11 cellular contexts compared by ENCODE assay signal in the genomic region with DNA sequence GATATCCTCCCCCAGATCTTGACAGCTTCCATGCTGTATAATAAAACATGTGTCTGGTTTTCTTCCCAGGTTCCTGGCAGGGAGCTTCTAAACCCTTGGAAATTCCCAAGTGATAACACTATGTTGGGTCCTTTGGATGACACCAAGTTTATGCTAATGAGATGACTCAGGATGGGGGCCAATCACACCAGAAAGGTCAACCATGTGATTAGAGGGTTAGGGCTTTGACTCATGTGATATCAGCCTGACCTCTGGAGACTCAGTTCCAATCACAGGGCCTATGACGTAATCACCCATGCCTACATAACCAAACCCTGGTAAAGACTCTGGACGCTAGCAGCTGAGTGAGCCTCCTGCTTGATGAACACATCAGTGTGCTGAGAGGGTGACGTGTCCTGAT.
DNase-seq lines count a peak whose midpoint lies in the region; ATAC-seq and TF ChIP-seq lines count a peak whose summit lies in the region.
"Had no signal": no experiment of that assay in that cellular context is flagged by ENCODE, and none has a peak within 500 bp of the region (broad histone marks: within the 10 kb centered on the region; RNA-seq: fewer than 3 reads in every experiment).

No MANE protein-coding gene starts in this region.

- TF ChIP-seq CTCF in breast epithelium (IDR thresholded peaks at IDR 0.05) = no peak
- TF ChIP-seq CTCF in uterus (IDR thresholded peaks at IDR 0.05) = no peak
- no peak for TF ChIP-seq CTCF in dorsolateral prefrontal cortex (IDR thresholded peaks at IDR 0.05 in 54 of 56, conservative IDR thresholded peaks at IDR 0.05 in 2 of 56; ENCODE audit: low read depth in 1 of 56, partially characterized antibody in 56 of 56)

- no peaks in the 10 kb centered on the region for H3K9me3 ChIP-seq in breast epithelium
- H3K9me3 ChIP-seq in uterus = no peaks in the 10 kb centered on the region

- H3K27me3 ChIP-seq in breast epithelium (no peaks in the 10 kb centered on the region), uterus (no peaks in the 10 kb centered on the region), dorsolateral prefrontal cortex (no peaks in the 10 kb centered on the region)

- H3K4me1 ChIP-seq in breast epithelium (no peaks in the 10 kb centered on the region), uterus (peaks cover 0 to 8% of the 10 kb centered on the region in 2 donors)

- H3K4me3 ChIP-seq in breast epithelium = no peak overlapping the region
- H3K4me3 ChIP-seq in uterus = no peak overlapping the region
- H3K4me3 ChIP-seq in dorsolateral prefrontal cortex = no peak overlapping the region

- intact Hi-C loops in breast epithelium (cut with DNase I; ENCODE audit: low total_unique reads) (no loop called here), uterus (cut with DNase I; ENCODE audit: low total_unique reads) (no loop called here), dorsolateral prefrontal cortex (cut with DNase I) (no loop called here)

- H3K27ac ChIP-seq in breast epithelium (peak overlapping the region; percentile 67 to 74), uterus (peak overlapping the region; percentile 76 to 89), dorsolateral prefrontal cortex (no peak overlapping the region)
- H3K27ac ChIP-seq: 22Rv1 had no signal

- DNase-seq in DMS53 (lab: John Stamatoyannopoulos, UW) (peak; percentile 14), DMS53 treated with DMSO at 0.1 percent for 48 hours (lab: John Stamatoyannopoulos, UW; ENCODE audit: unreplicated experiment) (no peak), breast epithelium (ENCODE audit: low spot score in 2 of 2) (no peak), left lobe of liver (ENCODE audit: low spot score) (no peak), uterus (peak; percentile 45 to 75), dorsolateral prefrontal cortex (no peak)
- DNase-seq in activated T-cell treated with anti-CD3 and anti-CD28 coated beads, Interleukin-2, amount 50 U/mL, for 48 hours = no peak
- DNase-seq: naive B cell had no signal

- no peaks in the 10 kb centered on the region for H3K36me3 ChIP-seq in breast epithelium
- no peaks in the 10 kb centered on the region for H3K36me3 ChIP-seq in uterus

- TF ChIP-seq POLR2A in breast epithelium (IDR thresholded peaks at IDR 0.05) (no peak), uterus (IDR thresholded peaks at IDR 0.05) (no peak)

- ATAC-seq in left lobe of liver (peak; percentile 45), GM19397 (IDR thresholded peaks at IDR 0.05; ENCODE audit: unreplicated experiment) (no peak)
- ATAC-seq: activated T-helper 17 cell treated with anti-CD3 and anti-CD28 coated beads, Interleukin-2, amount 50 U/mL, for 72 hours had no signal

Comparison
In these comparisons a context has a peak if more than half of its experiments do, and no peak if none do; other contexts are left out.
1. DNase-seq: peak in DMS53 (single experiment) and uterus (2 of 2); none in DMS53 treated with DMSO at 0.1 percent for 48 hours (single experiment), breast epithelium (0 of 2), left lobe of liver (single experiment), dorsolateral prefrontal cortex (0 of 10) and activated T-cell treated with anti-CD3 and anti-CD28 coated beads, Interleukin-2, amount 50 U/mL, for 48 hours (0 of 2).
2. H3K27ac ChIP-seq: peak in breast epithelium (2 of 2) and uterus (2 of 2); none in dorsolateral prefrontal cortex (0 of 59).